ENCODE assay signal across 25 cellular contexts in the genomic region with DNA sequence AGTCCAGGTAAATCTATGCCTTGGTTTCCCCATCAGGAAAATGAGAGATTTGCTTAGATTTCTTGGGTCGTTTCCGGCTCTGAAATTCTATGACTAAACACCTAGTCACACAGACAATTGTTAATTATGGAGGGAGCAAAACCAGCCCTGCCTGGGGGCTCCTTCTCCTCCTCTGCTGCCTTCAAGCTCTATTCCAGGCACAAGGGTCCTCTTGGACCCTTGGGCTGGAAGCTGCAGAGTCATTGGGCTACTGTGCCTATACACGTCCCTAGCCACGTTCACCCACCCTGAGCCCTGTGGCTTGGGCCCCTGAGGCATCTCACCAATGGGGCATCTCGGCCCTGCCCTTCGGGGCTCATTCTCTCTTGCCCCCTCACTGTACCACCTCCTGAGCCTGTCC.
DNase-seq lines count a peak whose midpoint lies in the region; ATAC-seq and TF ChIP-seq lines count a peak whose summit lies in the region.
"Had no signal": no experiment of that assay in that cellular context is flagged by ENCODE, and none has a peak within 500 bp of the region (broad histone marks: within the 10 kb centered on the region; RNA-seq: fewer than 3 reads in every experiment).

No MANE protein-coding gene starts in this region.

- H3K4me1 ChIP-seq in esophagus muscularis mucosa = peaks cover 0 to 5% (median 0%) of the 10 kb centered on the region in 4 donors
- H3K4me1 ChIP-seq in spleen = peaks cover 0 to 13% (median 6%) of the 10 kb centered on the region in 6 donors
- H3K4me1 ChIP-seq: BLaER1, Peyer's patch had no signal

- ATAC-seq in left colon = no peak
- ATAC-seq: HCT116, K562 had no signal

- H3K9me3 ChIP-seq in esophagus muscularis mucosa (no peaks in the 10 kb centered on the region), spleen (no peaks in the 10 kb centered on the region)
- H3K9me3 ChIP-seq: BLaER1, Peyer's patch, SJSA1 had no signal

- H3K36me3 ChIP-seq in esophagus muscularis mucosa (no peaks in the 10 kb centered on the region), spleen (no peaks in the 10 kb centered on the region)
- H3K36me3 ChIP-seq: BLaER1, Peyer's patch, SJSA1 had no signal

- no TSS peak for BruUV-seq in Calu3 (replicated peaks; lab: Mats Ljungman, UMichigan)

- H3K9me3 Mint-ChIP-seq in Calu3 (ENCODE audit: low read depth, unreplicated experiment) = no peaks in the 10 kb centered on the region
- H3K9me3 Mint-ChIP-seq: CD4-positive, alpha-beta T cell had no signal

- intact Hi-C loops in esophagus muscularis mucosa (cut with DNase I) (no loop called here), spleen (cut with DNase I; ENCODE audit: low total_unique reads) (no loop called here), left colon (cut with DNase I, micrococcal nuclease) (no loop called here), Calu3 (cut with micrococcal nuclease; ENCODE audit: unreplicated experiment) (no loop called here)

- H3K27me3 ChIP-seq in esophagus muscularis mucosa = no peaks in the 10 kb centered on the region
- H3K27me3 ChIP-seq in spleen (replicated peaks in 1 of 7) = peaks cover 0 to 35% (median 0%) of the 10 kb centered on the region in 7 donors
- H3K27me3 ChIP-seq: BLaER1, Peyer's patch, SJSA1 had no signal

- no peak for TF ChIP-seq CTCF in esophagus muscularis mucosa (IDR thresholded peaks at IDR 0.05)
- no peak for TF ChIP-seq CTCF in spleen (IDR thresholded peaks at IDR 0.05 in 8 of 11, conservative IDR thresholded peaks at IDR 0.05 in 3 of 11)
- TF ChIP-seq CTCF in GM20000 (IDR thresholded peaks at IDR 0.05; ENCODE audit: extremely low read depth, missing control alignments) = no peak
- TF ChIP-seq CTCF in Calu3 (IDR thresholded peaks at IDR 0.05; ENCODE audit: unreplicated experiment) = no peak

- DNase-seq in HCEC 1CT (peak; percentile 40), M059J (ENCODE audit: low read depth) (peak; percentile 35), esophagus muscularis mucosa (ENCODE audit: extremely low spot score) (peak; percentile 62), spleen (peak; percentile 36), left colon (no peak), GM20000 (ENCODE audit: low spot score) (no peak), Calu3 (no peak)
- DNase-seq: ACHN; CD4-positive, alpha-beta T cell; COR-L47; DMS 273 treated with DMSO at 0.1 percent for 48 hours; DMS79 treated with DMSO at 0.1 percent for 48 hours; GOT3; NCI-H1092; NCI-H1436 treated with DMSO at 0.1 percent for 48 hours; NCI-H1930; NCI-H2171; NCI-H345; NCI-H524; NCI-H774; Peyer's patch had no signal

- H3K27me3 Mint-ChIP-seq in Calu3 (ENCODE audit: unreplicated experiment) = peaks cover 27% of the 10 kb centered on the region

- H3K4me1 Mint-ChIP-seq in Calu3 (ENCODE audit: low read depth, unreplicated experiment) = peaks cover 8% of the 10 kb centered on the region

- H3K4me3 ChIP-seq in esophagus muscularis mucosa (no peak overlapping the region), spleen (no peak overlapping the region)
- H3K4me3 ChIP-seq: BLaER1, K562, Peyer's patch, SJSA1 had no signal

- H3K27ac Mint-ChIP-seq in Calu3 (ENCODE audit: unreplicated experiment) = no peak overlapping the region
- H3K27ac Mint-ChIP-seq: CD4-positive, alpha-beta T cell had no signal

- H3K27ac ChIP-seq in esophagus muscularis mucosa (replicated peaks in 1 of 4) (no peak overlapping the region), spleen (no peak overlapping the region)
- H3K27ac ChIP-seq: BLaER1, Peyer's patch, SJSA1 had no signal

- 94% methylated on average over 6 of the region's 6 CpGs for WGBS in esophagus muscularis mucosa
- 73 to 84% (median 81%) methylated on average over 6 of the region's 6 CpGs for WGBS in spleen, 5 donors

- H3K4me3 Mint-ChIP-seq in Calu3 (ENCODE audit: low read depth, unreplicated experiment) = no peak overlapping the region
- H3K4me3 Mint-ChIP-seq: CD4-positive, alpha-beta T cell had no signal

- TF ChIP-seq EP300 in esophagus muscularis mucosa (IDR thresholded peaks at IDR 0.05) = no peak

- CTCF ChIA-PET in Calu3 (lab: Charles Lee) = no interaction called here

- H3K36me3 Mint-ChIP-seq in Calu3 (ENCODE audit: insufficient read depth, unreplicated experiment) = no peaks in the 10 kb centered on the region

- TF ChIP-seq POLR2A in esophagus muscularis mucosa (IDR thresholded peaks at IDR 0.05; ENCODE audit: low read depth) (no peak), spleen (IDR thresholded peaks at IDR 0.05) (no peak)

Comparison
In these comparisons a context has a peak if more than half of its experiments do, and no peak if none do; other contexts are left out.
1. DNase-seq: peak in HCEC 1CT (single experiment), M059J (single experiment), esophagus muscularis mucosa (single experiment) and spleen (single experiment); none in left colon (0 of 2), GM20000 (single experiment) and Calu3 (single experiment).